ENCODE assay signal across 8 cellular contexts in the genomic region with DNA sequence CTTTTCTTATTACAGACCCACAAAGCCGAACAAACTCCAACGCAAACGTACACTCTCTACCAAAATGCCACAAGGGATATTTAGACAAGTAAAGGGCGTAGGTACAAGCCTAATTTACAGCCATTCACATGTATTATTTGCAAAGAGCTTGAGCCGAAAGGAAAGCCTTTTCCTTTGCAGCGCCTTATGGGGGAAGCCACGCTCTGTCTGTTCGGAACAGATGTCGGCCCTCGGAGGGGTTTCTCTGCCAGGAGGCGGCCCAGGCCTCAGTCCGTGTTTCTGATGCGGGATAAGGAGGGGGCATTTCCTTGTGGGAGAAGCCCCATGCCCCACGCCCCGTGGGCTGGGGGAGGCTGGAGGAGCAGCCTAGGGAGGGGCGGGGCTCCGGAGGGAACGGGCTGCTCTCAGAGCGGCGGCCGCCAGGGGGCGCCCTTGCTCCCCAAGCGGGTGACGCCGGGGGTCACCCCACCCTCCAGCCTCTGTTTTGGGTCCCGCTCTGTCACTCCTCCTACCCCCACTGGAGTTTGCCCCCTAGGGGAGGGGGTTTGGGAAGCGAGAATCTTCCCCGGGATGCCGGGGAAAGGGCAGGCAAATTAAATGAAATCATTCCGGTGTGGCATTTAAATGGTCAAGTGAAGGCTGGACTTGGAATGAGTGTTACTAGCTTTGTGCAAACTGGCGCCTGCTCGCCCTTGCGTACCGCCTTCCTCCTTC. TPM values are rescaled to one million over a fixed set of nuclear protein-coding genes. Genes with fewer than 3 reads are reported as not detected.
DNase-seq lines count a peak whose midpoint lies in the region; ATAC-seq and TF ChIP-seq lines count a peak whose summit lies in the region.

No MANE protein-coding gene starts in this region.

- ATAC-seq in GM21717 (IDR thresholded peaks at IDR 0.05; ENCODE audit: unreplicated experiment), result peak; percentile 78

- H3K27me3 ChIP-seq in breast epithelium (no peaks in the 10 kb centered on the region), smooth muscle cell (ENCODE audit: low read depth) (no peaks in the 10 kb centered on the region)

- H3K9me3 ChIP-seq in breast epithelium (no peaks in the 10 kb centered on the region), smooth muscle cell (replicated peaks; ENCODE audit: low read depth) (no peaks in the 10 kb centered on the region)

- TF ChIP-seq CTCF in LNCaP clone FGC (IDR thresholded peaks at IDR 0.05; ENCODE audit: control insufficient read depth, extremely low read depth, insufficient read depth) (peak; percentile 68), WI38 (IDR thresholded peaks at IDR 0.05; ENCODE audit: low read depth, low read length) (peak; percentile 87), breast epithelium (IDR thresholded peaks at IDR 0.05) (peak; percentile 78 to 86 (median 83)), smooth muscle cell (IDR thresholded peaks at IDR 0.05; ENCODE audit: borderline replicate concordance, insufficient read depth, poor library complexity, severe bottlenecking) (peak; percentile 98)

- H3K4me1 ChIP-seq in breast epithelium, result no peaks in the 10 kb centered on the region
- H3K4me1 ChIP-seq in smooth muscle cell (ENCODE audit: low read depth), result peaks cover 27% of the 10 kb centered on the region

- 7% methylated on average over 29 of the region's 34 CpGs for WGBS in smooth muscle cell (ENCODE audit: low lambda C conversion rate)

- TF ChIP-seq POLR2A in breast epithelium (IDR thresholded peaks at IDR 0.05), result no peak

- H3F3A ChIP-seq in smooth muscle cell (ENCODE audit: low read depth), result peaks cover 11% of the 10 kb centered on the region

- intact Hi-C loops in breast epithelium (cut with DNase I; ENCODE audit: low total_unique reads), result no loop called here

- H3K36me3 ChIP-seq in breast epithelium, result no peaks in the 10 kb centered on the region
- H3K36me3 ChIP-seq in smooth muscle cell (ENCODE audit: low read depth), result no peaks in the 10 kb centered on the region

- DNase-seq in Daoy (ENCODE audit: low read depth), result peak; percentile 39
- no peak for DNase-seq in LNCaP clone FGC (ENCODE audit: low read depth)
- DNase-seq in breast epithelium (ENCODE audit: low spot score in 2 of 2), result no peak
- DNase-seq in inferior parietal cortex (ENCODE audit: extremely low spot score), result peak; percentile 75
- peak; percentile 65 for DNase-seq in smooth muscle cell (lab: John Stamatoyannopoulos, UW; ENCODE audit: unreplicated experiment)
- DNase-seq in NCI-H510A treated with DMSO at 0.1 percent for 48 hours (lab: John Stamatoyannopoulos, UW), result no peak

- H4K20me1 ChIP-seq in smooth muscle cell (ENCODE audit: low read depth), result no peaks in the 10 kb centered on the region

- peak overlapping the region; percentile 73 to 83 for H3K27ac ChIP-seq in breast epithelium
- peak overlapping the region; percentile 49 for H3K27ac ChIP-seq in smooth muscle cell (ENCODE audit: low read depth)

- H3K79me2 ChIP-seq in smooth muscle cell (ENCODE audit: low read depth), result no peaks in the 10 kb centered on the region

- H3K4me3 ChIP-seq in LNCaP clone FGC (ENCODE audit: low read depth, low read length) (peak overlapping the region; percentile 43), WI38 (ENCODE audit: low read depth, low read length) (peak overlapping the region; percentile 71), breast epithelium (peak overlapping the region; percentile 46 to 73 (median 64)), smooth muscle cell (peak overlapping the region; percentile 60)

- H3K4me2 ChIP-seq in smooth muscle cell, result peak overlapping the region; percentile 86

- H3K9ac ChIP-seq in smooth muscle cell (ENCODE audit: low read depth), result peak overlapping the region; percentile 23

- peak overlapping the region; percentile 95 for H2AFZ ChIP-seq in smooth muscle cell (ENCODE audit: low read depth)

RNA-seq across cellular contexts. Expression of gene HTR2A, which starts 2.9 kb away (rescaled TPM):
- 0.11 TPM in 1 of 2 replicates, not detected in the other for total RNA-seq in Daoy (2014; rRNA removed; shearing (Covaris generic))
- total RNA-seq in breast epithelium (1 to 10 TPM in 1 of 3 donors, under 1 TPM in 2; 0.32 to 1.2 (median 0.33) TPM), smooth muscle cell (2.8 and 3.6 TPM in 2 replicates)
- 2.0 and 2.9 TPM in 2 replicates for polyA plus RNA-seq in smooth muscle cell

Comparison
In these comparisons a context has a peak if more than half of its experiments do, and no peak if none do; other contexts are left out.
1. DNase-seq: peak in Daoy (single experiment), inferior parietal cortex (single experiment) and smooth muscle cell (single experiment); none in LNCaP clone FGC (single experiment), breast epithelium (0 of 2) and NCI-H510A treated with DMSO at 0.1 percent for 48 hours (single experiment).
2. Peak in every context shown above with its lines, with median percentiles within 50 percentile points of each other: H3K4me3 ChIP-seq and CTCF ChIP-seq.